14 cellular contexts compared by ENCODE assay signal in genomic region chr5:11504794-11505193, GRCh38.
DNase-seq lines count a peak whose midpoint lies in the region; ATAC-seq and TF ChIP-seq lines count a peak whose summit lies in the region.
"Had no signal": no experiment of that assay in that cellular context is flagged by ENCODE, and none has a peak within 500 bp of the region (broad histone marks: within the 10 kb centered on the region; RNA-seq: fewer than 3 reads in every experiment).

No MANE protein-coding gene starts in this region.

- POLR2A ChIA-PET in MCF 10A (lab: Yijun Ruan, JAX) = interaction anchor here (1.0 kb wide), 1 partner anchor 60 kb away, joined by 3 read pairs; no protein-coding TSS in a partner anchor
- POLR2A ChIA-PET in activated CD4-positive, alpha-beta memory T cell treated with anti-CD3 and anti-CD28 coated beads, Interleukin-2, amount 10 ng/mL, durations not matched to agents 7 days and 5 days (lab: Charles Lee) = no interaction called here

- dilution Hi-C loops in mammary epithelial cell (cut with HindIII; ENCODE audit: low sequenced_read_pairs) = no loop called here

- CTCF ChIA-PET in MCF 10A (lab: Yijun Ruan, JAX) = interaction anchor here (0.6 kb wide), 3 partner anchors 117 to 474 kb away, joined by 3 to 5 read pairs (median 3); no protein-coding TSS in a partner anchor
- CTCF ChIA-PET in mammary epithelial cell (lab: Charles Lee; ENCODE audit: low non-redundant PET) = no interaction called here
- CTCF ChIA-PET in activated CD4-positive, alpha-beta memory T cell treated with anti-CD3 and anti-CD28 coated beads, Interleukin-2, amount 10 ng/mL, durations not matched to agents 7 days and 5 days (lab: Charles Lee) = no interaction called here

- H2AFZ ChIP-seq in mammary epithelial cell (ENCODE audit: low read depth, low read length) (no peak overlapping the region), smooth muscle cell (ENCODE audit: low read depth) (no peak overlapping the region)

- H4K20me1 ChIP-seq in mammary epithelial cell (ENCODE audit: insufficient read depth, low read length) (no peaks in the 10 kb centered on the region), smooth muscle cell (ENCODE audit: low read depth) (no peaks in the 10 kb centered on the region)

- no peaks in the 10 kb centered on the region for H3K36me3 ChIP-seq in mammary epithelial cell (ENCODE audit: insufficient read depth, low read length)
- H3K36me3 ChIP-seq in smooth muscle cell (ENCODE audit: low read depth) = no peaks in the 10 kb centered on the region
- H3K36me3 ChIP-seq: colonic mucosa, ovary had no signal

- no peaks in the 10 kb centered on the region for H3K36me3 Mint-ChIP-seq in MCF 10A (ENCODE audit: insufficient read depth, unreplicated experiment)
- no peaks in the 10 kb centered on the region for H3K36me3 Mint-ChIP-seq in type B pancreatic cell
- H3K36me3 Mint-ChIP-seq in activated CD4-positive, alpha-beta memory T cell treated with anti-CD3 and anti-CD28 coated beads, Interleukin-2, amount 10 ng/mL, durations not matched to agents 7 days and 5 days (ENCODE audit: low read depth) = no peaks in the 10 kb centered on the region
- H3K36me3 Mint-ChIP-seq: activated naive CD8-positive, alpha-beta T cell treated with anti-CD3 and anti-CD28 coated beads for 36 hours had no signal

- DNase-seq in MCF 10A (ENCODE audit: unreplicated experiment) (peak; percentile 58), mammary epithelial cell (no peak), SK-N-DZ (ENCODE audit: low spot score) (peak; percentile 43), foreskin keratinocyte (peak in 1 of 2 donors; percentile 25), smooth muscle cell (lab: John Stamatoyannopoulos, UW; ENCODE audit: unreplicated experiment) (no peak), type B pancreatic cell (ENCODE audit: extremely low spot score, unreplicated experiment) (no peak), foreskin melanocyte (no peak)
- DNase-seq in activated CD4-positive, alpha-beta memory T cell treated with anti-CD3 and anti-CD28 coated beads, Interleukin-2, amount 10 ng/mL, durations not matched to agents 7 days and 5 days = no peak
- DNase-seq: activated naive CD8-positive, alpha-beta T cell treated with anti-CD3 and anti-CD28 coated beads for 36 hours; colonic mucosa; NCI-H1436 treated with DMSO at 0.1 percent for 48 hours; NCI-H774; ovary; SK-N-SH had no signal

- BruUV-seq in MCF 10A (replicated peaks; lab: Mats Ljungman, UMichigan) = no TSS peak
- no TSS peak for BruUV-seq in mammary epithelial cell (replicated peaks; lab: Mats Ljungman, UMichigan)

- H3K9ac ChIP-seq in mammary epithelial cell (ENCODE audit: insufficient read depth, low read length) = no peak overlapping the region
- H3K9ac ChIP-seq in smooth muscle cell (ENCODE audit: low read depth) = no peak overlapping the region
- H3K9ac ChIP-seq: SK-N-SH had no signal

- H3K9me3 Mint-ChIP-seq in MCF 10A (ENCODE audit: unreplicated experiment) (no peaks in the 10 kb centered on the region), type B pancreatic cell (no peaks in the 10 kb centered on the region)
- no peaks in the 10 kb centered on the region for H3K9me3 Mint-ChIP-seq in activated CD4-positive, alpha-beta memory T cell treated with anti-CD3 and anti-CD28 coated beads, Interleukin-2, amount 10 ng/mL, durations not matched to agents 7 days and 5 days
- H3K9me3 Mint-ChIP-seq: activated naive CD8-positive, alpha-beta T cell treated with anti-CD3 and anti-CD28 coated beads for 36 hours had no signal

- H3F3A ChIP-seq in smooth muscle cell (ENCODE audit: low read depth) = peaks cover 6% of the 10 kb centered on the region

- TF ChIP-seq CTCF in MCF 10A (IDR thresholded peaks at IDR 0.05; ENCODE audit: unreplicated experiment) (no peak), mammary epithelial cell (conservative IDR thresholded peaks at IDR 0.05 in 1 of 2, IDR thresholded peaks at IDR 0.05 in 1 of 2; ENCODE audit: extremely low read depth in 1 of 2, insufficient read depth in 1 of 2, low read depth in 1 of 2, low read length in 2 of 2) (no peak), foreskin keratinocyte (conservative IDR thresholded peaks at IDR 0.05) (no peak), smooth muscle cell (IDR thresholded peaks at IDR 0.05; ENCODE audit: borderline replicate concordance, insufficient read depth, poor library complexity, severe bottlenecking) (no peak), type B pancreatic cell (conservative IDR thresholded peaks at IDR 0.05) (no peak)

- WGBS in mammary epithelial cell (ENCODE audit: low coverage, missing lambda C conversion rate) = 57% methylated on average over 4 of the region's 4 CpGs
- WGBS in smooth muscle cell (ENCODE audit: low lambda C conversion rate) = 29% methylated on average over 4 of the region's 4 CpGs

- H3K27me3 Mint-ChIP-seq in MCF 10A (ENCODE audit: insufficient read depth, unreplicated experiment) (peaks cover 37% of the 10 kb centered on the region), type B pancreatic cell (no peaks in the 10 kb centered on the region)
- no peaks in the 10 kb centered on the region for H3K27me3 Mint-ChIP-seq in activated CD4-positive, alpha-beta memory T cell treated with anti-CD3 and anti-CD28 coated beads, Interleukin-2, amount 10 ng/mL, durations not matched to agents 7 days and 5 days
- H3K27me3 Mint-ChIP-seq: activated naive CD8-positive, alpha-beta T cell treated with anti-CD3 and anti-CD28 coated beads for 36 hours had no signal

- H3K4me1 ChIP-seq in mammary epithelial cell (ENCODE audit: insufficient read depth, low read length) = no peaks in the 10 kb centered on the region
- H3K4me1 ChIP-seq in foreskin keratinocyte = no peaks in the 10 kb centered on the region
- peaks cover 11% of the 10 kb centered on the region for H3K4me1 ChIP-seq in smooth muscle cell (ENCODE audit: low read depth)
- H3K4me1 ChIP-seq: colonic mucosa had no signal

- no peak overlapping the region for H3K4me3 Mint-ChIP-seq in MCF 10A (ENCODE audit: unreplicated experiment)
- H3K4me3 Mint-ChIP-seq in type B pancreatic cell = no peak overlapping the region
- no peak overlapping the region for H3K4me3 Mint-ChIP-seq in activated CD4-positive, alpha-beta memory T cell treated with anti-CD3 and anti-CD28 coated beads, Interleukin-2, amount 10 ng/mL, durations not matched to agents 7 days and 5 days
- H3K4me3 Mint-ChIP-seq: activated naive CD8-positive, alpha-beta T cell treated with anti-CD3 and anti-CD28 coated beads for 36 hours had no signal

- H3K27ac Mint-ChIP-seq in MCF 10A (ENCODE audit: low read depth, unreplicated experiment) (no peak overlapping the region), type B pancreatic cell (no peak overlapping the region)
- no peak overlapping the region for H3K27ac Mint-ChIP-seq in activated CD4-positive, alpha-beta memory T cell treated with anti-CD3 and anti-CD28 coated beads, Interleukin-2, amount 10 ng/mL, durations not matched to agents 7 days and 5 days
- H3K27ac Mint-ChIP-seq: activated naive CD8-positive, alpha-beta T cell treated with anti-CD3 and anti-CD28 coated beads for 36 hours had no signal

- in situ Hi-C loops in mammary epithelial cell (cut with MboI; ENCODE audit: low sequenced_read_pairs in 2 of 2) = no loop called here

- no peaks in the 10 kb centered on the region for H3K4me1 Mint-ChIP-seq in MCF 10A (ENCODE audit: insufficient read depth, unreplicated experiment)
- H3K4me1 Mint-ChIP-seq in type B pancreatic cell (ENCODE audit: unreplicated experiment) = no peaks in the 10 kb centered on the region
- no peaks in the 10 kb centered on the region for H3K4me1 Mint-ChIP-seq in activated CD4-positive, alpha-beta memory T cell treated with anti-CD3 and anti-CD28 coated beads, Interleukin-2, amount 10 ng/mL, durations not matched to agents 7 days and 5 days
- H3K4me1 Mint-ChIP-seq: activated naive CD8-positive, alpha-beta T cell treated with anti-CD3 and anti-CD28 coated beads for 36 hours had no signal

- H3K27ac ChIP-seq in mammary epithelial cell (ENCODE audit: insufficient read depth, low read depth, low read length) (no peak overlapping the region), foreskin keratinocyte (no peak overlapping the region), smooth muscle cell (ENCODE audit: low read depth) (peak overlapping the region; percentile 48)
- H3K27ac ChIP-seq: colonic mucosa, ovary had no signal

- H3K79me2 ChIP-seq in mammary epithelial cell (ENCODE audit: insufficient read depth, low read length) = no peaks in the 10 kb centered on the region
- H3K79me2 ChIP-seq in smooth muscle cell (ENCODE audit: low read depth) = no peaks in the 10 kb centered on the region

- H3K4me2 ChIP-seq in mammary epithelial cell (ENCODE audit: insufficient read depth, low read depth, low read length) = no peak overlapping the region
- H3K4me2 ChIP-seq in smooth muscle cell = peak overlapping the region; percentile 72
- H3K4me2 ChIP-seq: SK-N-SH had no signal

- H3K27me3 ChIP-seq in mammary epithelial cell (ENCODE audit: insufficient read depth, low read length) = no peaks in the 10 kb centered on the region
- H3K27me3 ChIP-seq in foreskin keratinocyte = no peaks in the 10 kb centered on the region
- no peaks in the 10 kb centered on the region for H3K27me3 ChIP-seq in smooth muscle cell (ENCODE audit: low read depth)
- H3K27me3 ChIP-seq: colonic mucosa, ovary had no signal

- ATAC-seq in foreskin keratinocyte = peak; percentile 94

- H3K9me3 ChIP-seq in mammary epithelial cell (replicated peaks; ENCODE audit: insufficient read depth, low read length) = peaks cover 17% of the 10 kb centered on the region
- no peaks in the 10 kb centered on the region for H3K9me3 ChIP-seq in smooth muscle cell (replicated peaks; ENCODE audit: low read depth)
- H3K9me3 ChIP-seq: colonic mucosa, ovary, SK-N-SH had no signal

- H3K4me3 ChIP-seq in mammary epithelial cell (replicated peaks in 1 of 3; ENCODE audit: insufficient read depth in 1 of 3, low read depth in 2 of 3, low read length in 3 of 3) (no peak overlapping the region), smooth muscle cell (no peak overlapping the region)
- H3K4me3 ChIP-seq: colonic mucosa, ovary had no signal

- intact Hi-C loops in MCF 10A (cut with micrococcal nuclease) = no loop called here
- intact Hi-C loops in mammary epithelial cell (cut with micrococcal nuclease) = no loop called here

Comparison
In these comparisons a context has a peak if more than half of its experiments do, and no peak if none do; other contexts are left out.
1. DNase-seq: peak in MCF 10A (single experiment) and SK-N-DZ (single experiment); none in mammary epithelial cell (single experiment), smooth muscle cell (single experiment), type B pancreatic cell (single experiment), foreskin melanocyte (single experiment) and activated CD4-positive, alpha-beta memory T cell treated with anti-CD3 and anti-CD28 coated beads, Interleukin-2, amount 10 ng/mL, durations not matched to agents 7 days and 5 days (single experiment).